14 cellular contexts compared by ENCODE assay signal in genomic region chr2:200310545-200310971, GRCh38. TPM values are rescaled to one million over a fixed set of nuclear protein-coding genes. Genes with fewer than 3 reads are reported as not detected.
DNase-seq lines count a peak whose midpoint lies in the region; ATAC-seq, FAIRE-seq and TF ChIP-seq lines count a peak whose summit lies in the region.
"Had no signal": no experiment of that assay in that cellular context is flagged by ENCODE, and none has a peak within 500 bp of the region (broad histone marks: within the 10 kb centered on the region; RNA-seq: fewer than 3 reads in every experiment).

No MANE protein-coding gene starts in this region.

- H4K5ac ChIP-seq in H1 (ENCODE audit: insufficient read length, low read depth, low read length) (no peak overlapping the region), mesendoderm (ENCODE audit: low read length) (no peak overlapping the region)

- peaks cover 11% of the 10 kb centered on the region for H3K4me1 Mint-ChIP-seq in CD8-positive, alpha-beta T cell (ENCODE audit: low read depth)

- peak overlapping the region; percentile 57 to 74 for H3K4me2 ChIP-seq in H1 (ENCODE audit: insufficient read depth in 1 of 2, low read depth in 2 of 2, low read length in 2 of 2)
- H3K4me2 ChIP-seq in mesendoderm (ENCODE audit: low read length) = peak overlapping the region; percentile 20

- POLR2A ChIA-PET in H1 (lab: Charles Lee; ENCODE audit: partially characterized antibody) = interaction anchor here (1.2 to 2.8 kb wide), 3 partner anchors 11 to 96 kb away, joined by 3 to 15 read pairs (median 5); no protein-coding TSS in a partner anchor
- POLR2A ChIA-PET in CD8-positive, alpha-beta T cell (lab: Charles Lee) = no interaction called here

- peak; percentile 32 for DNase-seq in AG08396 (ENCODE audit: low spot score)
- no peak for DNase-seq in H1 (ENCODE audit: low read depth in 1 of 2, low spot score in 2 of 2)
- DNase-seq in mesendoderm = peak; percentile 76
- DNase-seq in KG1 (lab: John Stamatoyannopoulos, UW) = no peak
- no peak for DNase-seq in NCI-H1436 (lab: John Stamatoyannopoulos, UW)
- DNase-seq in left colon = no peak
- DNase-seq in CD8-positive, alpha-beta T cell = no peak
- DNase-seq: activated naive CD8-positive, alpha-beta T cell treated with anti-CD3 and anti-CD28 coated beads, Interleukin-2, amount 50 U/mL, for 24 hours; left ventricle myocardium superior; MM.1S; NCI-H2107; ovary; stimulated activated CD4-positive, alpha-beta T cell treated with anti-CD3 and anti-CD28 coated beads, Interleukin-1b, Interleukin-23, amount 100 ng/mL, for 48 hours had no signal

- H3K56ac ChIP-seq in H1 (replicated peaks; ENCODE audit: insufficient read length, low read depth, low read length) (no peak overlapping the region), mesendoderm (ENCODE audit: low read length) (peak overlapping the region; percentile 6)

- H2BK120ac ChIP-seq in H1 (replicated peaks; ENCODE audit: low read depth, low read length) (no peak overlapping the region), mesendoderm (ENCODE audit: low read depth, low read length) (no peak overlapping the region)

- no peak overlapping the region for H3K23ac ChIP-seq in H1 (ENCODE audit: insufficient read length)
- H3K23ac ChIP-seq in mesendoderm (ENCODE audit: low read length) = no peak overlapping the region

- TF ChIP-seq POLR2A in H1 (IDR thresholded peaks at IDR 0.05; ENCODE audit: control extremely low read depth in 1 of 2, low read depth in 2 of 2, low read length in 2 of 2) = no peak

- no peak for ATAC-seq in left colon
- ATAC-seq in CD8-positive, alpha-beta T cell = no peak
- ATAC-seq: activated naive CD8-positive, alpha-beta T cell treated with anti-CD3 and anti-CD28 coated beads, Interleukin-2, amount 50 U/mL, for 24 hours; left ventricle myocardium superior had no signal

- WGBS in H1 (ENCODE audit: extremely low coverage in 1 of 2, insufficient coverage in 1 of 2, insufficient read length in 1 of 2, insufficient replicate concordance in 2 of 2, low coverage in 1 of 2, low lambda C conversion rate in 2 of 2, missing lambda C conversion rate in 1 of 2), 2 experiments = 52% methylated on average over 2 of the region's 2 CpGs; no CpG with 5 or more reads in 1 of the 2 experiments
- no CpG with 5 or more reads among the region's 2 CpGs for WGBS in mesendoderm (ENCODE audit: extremely low coverage, insufficient coverage, low lambda C conversion rate)

- H3K4ac ChIP-seq in H1 (replicated peaks; ENCODE audit: insufficient read length, low read depth, low read length) (no peak overlapping the region), mesendoderm (ENCODE audit: low read depth, low read length) (no peak overlapping the region)

- no peak overlapping the region for H3K4me3 Mint-ChIP-seq in CD8-positive, alpha-beta T cell
- H3K4me3 Mint-ChIP-seq: activated naive CD8-positive, alpha-beta T cell treated with anti-CD3 and anti-CD28 coated beads, Interleukin-2, amount 50 U/mL, for 24 hours had no signal

- no peak for FAIRE-seq in H1 (lab: Jason Lieb, UNC)

- CTCF ChIA-PET in H1 (lab: Charles Lee; ENCODE audit: partially characterized antibody) = interaction anchor here (0.7 kb wide), 1 partner anchor 28 kb away, joined by 3 read pairs; no protein-coding TSS in a partner anchor
- CTCF ChIA-PET in CD8-positive, alpha-beta T cell (lab: Charles Lee) = no interaction called here

- H3K27me3 ChIP-seq in HUES6 (ENCODE audit: control insufficient read depth, insufficient read depth, low read length) (no peaks in the 10 kb centered on the region), H1 (replicated peaks in 1 of 4; ENCODE audit: control insufficient read depth in 3 of 4, extremely low read depth in 1 of 4, insufficient read depth in 3 of 4, low read length in 3 of 4) (no peaks in the 10 kb centered on the region), mesendoderm (ENCODE audit: insufficient read depth, low read length, poor library complexity) (no peaks in the 10 kb centered on the region)
- H3K27me3 ChIP-seq in CD8-positive, alpha-beta T cell (ENCODE audit: insufficient read depth, low read length) = no peaks in the 10 kb centered on the region
- H3K27me3 ChIP-seq: ovary had no signal

- H3K79me1 ChIP-seq in H1 (ENCODE audit: low read depth, low read length) (peaks cover 15% of the 10 kb centered on the region), mesendoderm (ENCODE audit: low read length) (peaks cover 3% of the 10 kb centered on the region)

- H3K4me3 ChIP-seq in HUES6 (ENCODE audit: low read depth, low read length) (peak overlapping the region; percentile 62; the same call in 1 of the 2 replicates), H1 (ENCODE audit: extremely low read depth in 1 of 4, insufficient read depth in 2 of 4, low read depth in 3 of 4, low read length in 4 of 4) (peak overlapping the region in 1 of 4 experiments; percentile 87; a peak in 3 of 8 replicates), mesendoderm (ENCODE audit: low read length) (no peak overlapping the region)
- no peak overlapping the region for H3K4me3 ChIP-seq in CD8-positive, alpha-beta T cell (ENCODE audit: low read depth, low read length)
- H3K4me3 ChIP-seq: ovary had no signal

- TF ChIP-seq RAD21 in H1 (IDR thresholded peaks at IDR 0.05 in 1 of 2, conservative IDR thresholded peaks at IDR 0.05 in 1 of 2; ENCODE audit: low read depth in 2 of 2, low read length in 2 of 2) = no peak

- H4K91ac ChIP-seq in H1 (replicated peaks; ENCODE audit: insufficient read length, low read length) = peak overlapping the region; percentile 29

- H3K36me3 Mint-ChIP-seq in CD8-positive, alpha-beta T cell = peaks cover 3% of the 10 kb centered on the region

- H3K79me2 ChIP-seq in H1 (ENCODE audit: control insufficient read depth in 1 of 2, insufficient read depth in 2 of 2, low read length in 2 of 2) (peaks cover 65 to 94% of the 10 kb centered on the region in 2 experiments), mesendoderm (ENCODE audit: control insufficient read depth, insufficient read depth, low read length) (peaks cover 88% of the 10 kb centered on the region)

- H3K27ac ChIP-seq in HUES6 (ENCODE audit: low read depth, low read length) (no peak overlapping the region), H1 (ENCODE audit: low read depth, low read length) (0 out of 2 replicates have a peak overlapping the region, but pooled peaks have one; percentile 24), mesendoderm (ENCODE audit: low read depth, low read length) (peak overlapping the region; percentile 30)
- no peak overlapping the region for H3K27ac ChIP-seq in CD8-positive, alpha-beta T cell (ENCODE audit: low read depth, low read length)
- H3K27ac ChIP-seq: ovary had no signal

- intact Hi-C loops in left colon (cut with DNase I, micrococcal nuclease) = loop anchor here in 1 of 2 donors (10.0 kb wide), 1 partner anchor 154 kb away; no protein-coding TSS in a partner anchor
- intact Hi-C loops in CD8-positive, alpha-beta T cell (cut with DNase I, micrococcal nuclease) = no loop called here

- H3K14ac ChIP-seq in H1 (ENCODE audit: insufficient read length) = no peak overlapping the region

- peaks cover 49% of the 10 kb centered on the region for H3K27me3 Mint-ChIP-seq in CD8-positive, alpha-beta T cell (ENCODE audit: low read depth)

- H3K4me1 ChIP-seq in HUES6 (ENCODE audit: control insufficient read depth, insufficient read depth, low read length) (peaks cover 70% of the 10 kb centered on the region), H1 (replicated peaks in 1 of 4; ENCODE audit: control insufficient read depth in 3 of 4, insufficient read depth in 4 of 4, low read length in 3 of 4) (peaks cover 14 to 36% (median 27%) of the 10 kb centered on the region in 4 experiments; a peak in 6 of 7 replicates), mesendoderm (ENCODE audit: control insufficient read depth, low read depth, low read length) (peaks cover 25% of the 10 kb centered on the region)
- H3K4me1 ChIP-seq in CD8-positive, alpha-beta T cell (ENCODE audit: insufficient read depth, low read length) = peaks cover 8% of the 10 kb centered on the region

- no peak for TF ChIP-seq EP300 in H1 (IDR thresholded peaks at IDR 0.05; ENCODE audit: borderline replicate concordance in 1 of 2, low read depth in 2 of 2, low read length in 2 of 2)

- H3K27ac Mint-ChIP-seq in CD8-positive, alpha-beta T cell = no peak overlapping the region
- H3K27ac Mint-ChIP-seq: activated naive CD8-positive, alpha-beta T cell treated with anti-CD3 and anti-CD28 coated beads, Interleukin-2, amount 50 U/mL, for 24 hours had no signal

- H3K9me3 ChIP-seq in HUES6 (ENCODE audit: control insufficient read depth, insufficient read depth, low read depth, low read length) (no peaks in the 10 kb centered on the region), H1 (ENCODE audit: insufficient read depth in 2 of 2, low read depth in 1 of 2, low read length in 1 of 2) (no peaks in the 10 kb centered on the region)
- H3K9me3 ChIP-seq in CD8-positive, alpha-beta T cell (ENCODE audit: low read length) = no peaks in the 10 kb centered on the region
- H3K9me3 ChIP-seq: ovary had no signal

- no peak overlapping the region for H3K9ac ChIP-seq in HUES6 (ENCODE audit: low read length)
- H3K9ac ChIP-seq in H1 (replicated peaks in 1 of 4; ENCODE audit: extremely low read depth in 1 of 4, low read depth in 3 of 4, low read length in 3 of 4) = 0 out of 7 replicates have a peak overlapping the region, but pooled peaks of 1 of the 4 experiments have one; percentile 6
- peak overlapping the region; percentile 2 for H3K9ac ChIP-seq in mesendoderm (ENCODE audit: low read length)

- peak overlapping the region; percentile 66; the same call in 1 of the 2 replicates for H2BK20ac ChIP-seq in H1 (ENCODE audit: low read length)

- H2BK12ac ChIP-seq in H1 (ENCODE audit: low read depth, low read length) = peak overlapping the region; percentile 62

- H3K18ac ChIP-seq in H1 (ENCODE audit: extremely low read depth, low read length) (peak overlapping the region; percentile 25; the same call in 1 of the 2 replicates), mesendoderm (ENCODE audit: low read length) (peak overlapping the region; percentile 0)

- peaks cover 9% of the 10 kb centered on the region for H3K23me2 ChIP-seq in H1 (ENCODE audit: low read depth, low read length)

- H4K8ac ChIP-seq in H1 (ENCODE audit: extremely low read depth, insufficient read depth, low read length) (no peak overlapping the region), mesendoderm (ENCODE audit: low read depth, low read length) (no peak overlapping the region)

- H3K36me3 ChIP-seq in HUES6 (ENCODE audit: control insufficient read depth, insufficient read depth, low read length) (peaks cover 3% of the 10 kb centered on the region; the same call in 1 of the 2 replicates), H1 (ENCODE audit: control insufficient read depth in 2 of 4, insufficient read depth in 4 of 4, low read length in 3 of 4) (no peaks in the 10 kb centered on the region; a peak in 1 of 8 replicates), mesendoderm (ENCODE audit: control insufficient read depth, insufficient read depth, low read length) (no peaks in the 10 kb centered on the region)
- H3K36me3 ChIP-seq in CD8-positive, alpha-beta T cell (ENCODE audit: insufficient read depth, low read length) = no peaks in the 10 kb centered on the region
- H3K36me3 ChIP-seq: ovary had no signal

- H4K20me1 ChIP-seq in H1 (replicated peaks in 1 of 2; ENCODE audit: control insufficient read depth in 1 of 2, insufficient read depth in 2 of 2, low read length in 2 of 2) = peaks cover 0 to 2% of the 10 kb centered on the region in 2 experiments

- no peak overlapping the region for H2AFZ ChIP-seq in H1 (ENCODE audit: low read length)

- H2BK5ac ChIP-seq in H1 (ENCODE audit: low read depth, low read length) (peak overlapping the region; percentile 72; the same call in 1 of the 2 replicates), mesendoderm (ENCODE audit: low read length) (no peak overlapping the region)

- no peak overlapping the region; the same call in 1 of the 2 replicates for H2BK15ac ChIP-seq in H1 (ENCODE audit: low read length)
- H2BK15ac ChIP-seq in mesendoderm (replicated peaks; ENCODE audit: low read depth) = no peak overlapping the region

- H3K9me3 Mint-ChIP-seq in CD8-positive, alpha-beta T cell = no peaks in the 10 kb centered on the region
- H3K9me3 Mint-ChIP-seq: activated naive CD8-positive, alpha-beta T cell treated with anti-CD3 and anti-CD28 coated beads, Interleukin-2, amount 50 U/mL, for 24 hours had no signal

- TF ChIP-seq CTCF in H1 (IDR thresholded peaks at IDR 0.05; ENCODE audit: control extremely low read depth in 1 of 3, insufficient read depth in 1 of 3, low read depth in 1 of 3, low read length in 3 of 3) = no peak
- TF ChIP-seq CTCF in CD8-positive, alpha-beta T cell (IDR thresholded peaks at IDR 0.05) = no peak

- peak overlapping the region; percentile 88; the same call in 1 of the 2 replicates for H2AK5ac ChIP-seq in H1 (ENCODE audit: low read depth, low read length)
- H2AK5ac ChIP-seq in mesendoderm (ENCODE audit: low read length) = no peak overlapping the region

RNA-seq across cellular contexts. Expression of gene SPATS2L, which starts 4.1 kb away (rescaled TPM):
- total RNA-seq in H1 (2021; fragmentation: NEBNext Ultra II Directional; extraction: Animal tissue kit (Norgen Biotek cat#: 25700)) = 177 and 189 TPM in 2 replicates
- polyA plus RNA-seq in H1 (2011; rRNA removed) = 55.3 and 67.3 TPM in 2 replicates
- 93.6 TPM for polyA plus RNA-seq in H1 (2011; cell fraction: cytosol; rRNA removed)
- 196 TPM for polyA plus RNA-seq in H1 (2011; cell fraction: nucleus; rRNA removed)
- polyA plus RNA-seq in H1 (2012, experiment 1 of 2) = 106 to 126 TPM (median 119 TPM) in 4 replicates
- polyA plus RNA-seq in H1 (2012, experiment 2 of 2) = 30.9 TPM
- 376 TPM for polyA plus RNA-seq in H1 (2013, experiment 1 of 2)
- polyA plus RNA-seq in H1 (2013, experiment 2 of 2) = 381 TPM
- polyA minus RNA-seq in H1 (2011; rRNA and poly(A)+ RNA removed) = 116 and 136 TPM in 2 replicates
- 78.2 TPM for polyA minus RNA-seq in H1 (2011; cell fraction: cytosol; rRNA and poly(A)+ RNA removed)
- polyA minus RNA-seq in H1 (2011; cell fraction: nucleus; rRNA and poly(A)+ RNA removed) = 202 TPM
- polyA plus RNA-seq in mesendoderm (2013, experiment 1 of 2) = 474 TPM
- 470 TPM for polyA plus RNA-seq in mesendoderm (2013, experiment 2 of 2)
- 100 to 1,000 TPM; 157 to 240 TPM for total RNA-seq in left colon
- total RNA-seq in CD8-positive, alpha-beta T cell = 1 to 10 TPM; 1.7 to 2.2 TPM

Comparison
In these comparisons a context has a peak if more than half of its experiments do, and no peak if none do; other contexts are left out.
1. DNase-seq: peak in AG08396 (single experiment) and mesendoderm (single experiment); none in H1 (0 of 2), KG1 (single experiment), NCI-H1436 (single experiment), left colon (0 of 2) and CD8-positive, alpha-beta T cell (0 of 7).
2. H3K27ac ChIP-seq: peak in H1 (single experiment) and mesendoderm (single experiment); none in HUES6 (single experiment) and CD8-positive, alpha-beta T cell (single experiment).
3. RNA of gene SPATS2L, which starts 4.1 kb away (total RNA-seq): 157 to 240 TPM in left colon and 177 to 189 TPM in H1; 1.7 to 2.2 TPM in CD8-positive, alpha-beta T cell; every median in the first group is over 10 times any median in the second.